Comparison of ENCODE assay signal across 11 cellular contexts in the genomic region with DNA sequence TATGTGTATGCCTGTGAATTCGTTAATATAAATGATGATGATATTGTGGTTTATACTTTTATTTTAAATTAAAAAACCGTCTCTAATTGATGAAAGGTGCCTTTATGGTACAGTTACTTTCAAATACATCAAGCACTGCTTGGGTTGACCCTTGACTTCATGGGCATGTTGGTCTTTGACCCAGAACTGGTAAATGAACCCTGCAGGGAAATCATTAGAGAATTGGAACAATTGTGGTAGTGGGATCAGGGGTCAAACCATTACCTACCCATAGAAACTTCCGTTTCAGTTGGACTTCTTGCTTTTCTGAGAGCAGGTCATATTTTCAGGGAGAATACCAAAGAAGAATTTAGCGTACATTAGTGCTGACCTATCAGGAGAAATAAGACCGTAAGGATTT.
"Had no signal": no experiment of that assay in that cellular context is flagged by ENCODE, and none has a peak within 500 bp of the region (broad histone marks: within the 10 kb centered on the region; RNA-seq: fewer than 3 reads in every experiment).

No MANE protein-coding gene starts in this region.

- ATAC-seq: GM23338, HCT116 had no signal

- H3K4me3 ChIP-seq: GM23248, GM23338, HAP-1 had no signal

- H3K36me3 ChIP-seq: HAP-1 had no signal

- FAIRE-seq: H1, H54 had no signal

- H2AFZ ChIP-seq: GM23248, GM23338 had no signal

- DNase-seq: GM23248, GOT3, H7, H9, HCEC 1CT, HFFc6 had no signal

- H3K9me3 ChIP-seq: HAP-1 had no signal

- H3K9me3 Mint-ChIP-seq: GM23338, H9, HFFc6 had no signal

- H3K27ac ChIP-seq: GM23248 had no signal

- H3K27ac Mint-ChIP-seq: HFFc6 had no signal

- H3K4me2 ChIP-seq: GM23338 had no signal

- H3K9ac ChIP-seq: GM23248 had no signal

- H3K4me3 Mint-ChIP-seq: GM23338, H9, HFFc6 had no signal
